In the genomic region with DNA sequence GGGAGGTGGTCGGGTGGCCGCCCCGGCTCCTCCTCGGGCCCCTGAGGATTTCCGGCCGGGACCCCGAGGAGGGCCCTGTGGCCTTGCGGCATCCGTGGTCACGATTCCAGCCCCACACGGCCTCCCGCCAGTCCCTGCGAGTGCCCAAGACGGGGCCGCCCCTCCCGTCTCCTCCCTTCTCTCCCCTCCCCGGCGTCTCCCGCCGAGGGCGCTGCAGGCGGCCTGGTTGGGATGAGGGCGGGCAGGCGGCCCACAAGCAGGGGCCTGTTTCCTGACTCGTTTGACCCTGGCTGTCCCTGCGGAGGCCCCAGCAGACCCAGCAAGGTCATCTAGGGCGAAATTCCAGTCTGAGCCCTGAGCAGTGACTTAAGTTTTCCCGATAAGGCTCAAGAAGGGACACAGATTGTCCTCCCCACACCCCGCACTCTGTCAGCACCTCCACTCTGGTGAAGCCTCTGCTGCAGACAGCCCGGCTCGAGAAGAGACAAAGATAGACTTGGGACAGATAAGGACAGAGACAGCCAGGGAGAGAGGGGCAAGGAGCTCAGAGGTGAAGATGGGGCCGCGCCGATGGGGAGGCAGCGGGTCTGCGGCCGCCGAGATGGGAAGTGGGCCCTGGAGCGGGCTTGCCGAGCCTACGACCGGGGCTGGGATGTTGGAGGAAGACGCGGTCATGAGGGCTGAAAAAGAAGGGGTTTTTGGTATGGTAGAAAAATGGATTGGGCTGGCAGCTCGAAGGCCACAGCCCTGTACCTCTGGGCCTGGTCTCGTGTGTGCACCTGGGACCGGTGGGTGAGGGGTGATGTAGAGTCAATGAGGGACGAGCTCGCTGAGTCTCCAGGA, we compare ENCODE assay signal across 8 cellular contexts.
DNase-seq lines count a peak whose midpoint lies in the region; ATAC-seq and TF ChIP-seq lines count a peak whose summit lies in the region.

No MANE protein-coding gene starts in this region.

- intact Hi-C loops in mucosa of descending colon (cut with DNase I, micrococcal nuclease): loop anchor here (10.0 kb wide), 2 partner anchors 216 to 566 kb away; no protein-coding TSS in a partner anchor

- H3K4me3 ChIP-seq in epithelial cell of esophagus (ENCODE audit: low read length) (peak overlapping the region; percentile 64), mucosa of descending colon (peak overlapping the region; percentile 45)

- TF ChIP-seq CTCF in epithelial cell of esophagus (IDR thresholded peaks at IDR 0.05; ENCODE audit: insufficient read depth, low read depth, low read length, missing control alignments) (peak; percentile 25), mucosa of descending colon (IDR thresholded peaks at IDR 0.05) (no peak)

- peaks cover 26% of the 10 kb centered on the region for H3K4me1 ChIP-seq in mucosa of descending colon (ENCODE audit: low read depth)

- peak; percentile 16 for ATAC-seq in HG03039 (IDR thresholded peaks at IDR 0.05; ENCODE audit: unreplicated experiment)
- ATAC-seq in mucosa of descending colon: peak; percentile 72
- ATAC-seq in stimulated activated naive CD8-positive, alpha-beta T cell treated with anti-CD3 and anti-CD28 coated beads, Interleukin-15, Interleukin-2, amounts not matched to agents 100 U/mL and 50 U/mL, for 24 hours: peak; percentile 20

- H3K9me3 ChIP-seq in mucosa of descending colon: no peaks in the 10 kb centered on the region

- no peaks in the 10 kb centered on the region for H3K36me3 ChIP-seq in mucosa of descending colon (ENCODE audit: low read depth)

- DNase-seq in SHP77 (lab: John Stamatoyannopoulos, UW): peak; percentile 5 to 31
- no peak for DNase-seq in SHP77 treated with DMSO at 0.1 percent for 48 hours (lab: John Stamatoyannopoulos, UW)
- DNase-seq in NCI-H510A treated with DMSO at 0.1 percent for 48 hours (lab: John Stamatoyannopoulos, UW): peak; percentile 13
- peak; percentile 39 for DNase-seq in activated T-cell treated with anti-CD3 and anti-CD28 coated beads for 4 hours
- DNase-seq in epithelial cell of esophagus (ENCODE audit: low read depth): peak; percentile 75
- peak; percentile 77 to 87 (median 86) for DNase-seq in mucosa of descending colon
- DNase-seq in stimulated activated naive CD8-positive, alpha-beta T cell treated with anti-CD3 and anti-CD28 coated beads, Interleukin-15, Interleukin-2, amounts not matched to agents 100 U/mL and 50 U/mL, for 24 hours: peak; percentile 76

Comparison
In these comparisons a context has a peak if more than half of its experiments do, and no peak if none do; other contexts are left out.
1. ATAC-seq: peak in every context shown above with its lines; median percentile 72 in mucosa of descending colon; 20 in stimulated activated naive CD8-positive, alpha-beta T cell treated with anti-CD3 and anti-CD28 coated beads, Interleukin-15, Interleukin-2, amounts not matched to agents 100 U/mL and 50 U/mL, for 24 hours; 16 in HG03039.